In genomic region chr9:20473566-20474116, GRCh38 we compare ENCODE assay signal across 34 cellular contexts.
A peak's percentile ranks its signal among the peaks of the same experiment; 100 is the strongest.
DNase-seq lines count a peak whose midpoint lies in the region; ATAC-seq and TF ChIP-seq lines count a peak whose summit lies in the region.
"Had no signal": no experiment of that assay in that cellular context is flagged by ENCODE, and none has a peak within 500 bp of the region (broad histone marks: within the 10 kb centered on the region; RNA-seq: fewer than 3 reads in every experiment).

No MANE protein-coding gene starts in this region.

- TF ChIP-seq CTCF in brain (conservative IDR thresholded peaks at IDR 0.05): no peak
- no peak for TF ChIP-seq CTCF in stomach (IDR thresholded peaks at IDR 0.05)
- TF ChIP-seq CTCF in endodermal cell (conservative IDR thresholded peaks at IDR 0.05): no peak

- no peaks in the 10 kb centered on the region for H3K27me3 ChIP-seq in right cardiac atrium (ENCODE audit: control insufficient read depth, insufficient read depth)
- no peaks in the 10 kb centered on the region for H3K27me3 ChIP-seq in skeletal muscle satellite cell (ENCODE audit: control insufficient read depth, insufficient read depth, low read length)
- no peaks in the 10 kb centered on the region for H3K27me3 ChIP-seq in stomach
- H3K27me3 ChIP-seq in endodermal cell (ENCODE audit: control insufficient read depth, insufficient read depth, low read length, poor library complexity, severe bottlenecking): no peaks in the 10 kb centered on the region
- H3K27me3 ChIP-seq: foreskin keratinocyte, heart right ventricle, MG63, neural progenitor cell, right atrium auricular region, transverse colon had no signal

- no peak for TF ChIP-seq EP300 in stomach (IDR thresholded peaks at IDR 0.05)

- H3K9me3 Mint-ChIP-seq in brain: no peaks in the 10 kb centered on the region
- H3K9me3 Mint-ChIP-seq in activated CD4-positive, alpha-beta memory T cell treated with anti-CD3 and anti-CD28 coated beads, Interleukin-2, amount 10 ng/mL, durations not matched to agents 7 days and 5 days: peaks cover 10% of the 10 kb centered on the region
- no peaks in the 10 kb centered on the region for H3K9me3 Mint-ChIP-seq in endodermal cell
- H3K9me3 Mint-ChIP-seq: activated T-helper 17 cell treated with anti-CD3 and anti-CD28 coated beads, Interleukin-2, amount 50 U/mL, for 72 hours; H9; neural progenitor cell had no signal

- H3K27me3 Mint-ChIP-seq in brain (no peaks in the 10 kb centered on the region), endodermal cell (ENCODE audit: insufficient read depth) (no peaks in the 10 kb centered on the region)
- no peaks in the 10 kb centered on the region for H3K27me3 Mint-ChIP-seq in activated CD4-positive, alpha-beta memory T cell treated with anti-CD3 and anti-CD28 coated beads, Interleukin-2, amount 10 ng/mL, durations not matched to agents 7 days and 5 days
- H3K27me3 Mint-ChIP-seq: activated CD4-positive, alpha-beta T cell treated with anti-CD3 and anti-CD28 coated beads for 36 hours; activated T-helper 17 cell treated with anti-CD3 and anti-CD28 coated beads, Interleukin-2, amount 50 U/mL, for 72 hours had no signal

- WGBS in right cardiac atrium: 41% methylated on average over 4 of the region's 4 CpGs
- 71 to 87% (median 82%) methylated on average over 4 of the region's 4 CpGs for WGBS in stomach, 5 donors
- 90 to 94% methylated on average over 3 to 4 of the region's 4 CpGs for WGBS in endodermal cell (ENCODE audit: insufficient coverage in 1 of 2, insufficient read length in 1 of 2), 2 experiments

- no peak for TF ChIP-seq POLR2A in stomach (IDR thresholded peaks at IDR 0.05)

- H3K4me1 Mint-ChIP-seq in brain (peaks cover 80% of the 10 kb centered on the region), endodermal cell (peaks cover 10% of the 10 kb centered on the region)
- H3K4me1 Mint-ChIP-seq in activated CD4-positive, alpha-beta memory T cell treated with anti-CD3 and anti-CD28 coated beads, Interleukin-2, amount 10 ng/mL, durations not matched to agents 7 days and 5 days: no peaks in the 10 kb centered on the region

- intact Hi-C loops in right cardiac atrium (cut with DNase I) (no loop called here), cardiac septum (cut with DNase I) (no loop called here), stomach (cut with DNase I; ENCODE audit: low total_unique reads) (no loop called here)

- CTCF ChIA-PET in activated CD4-positive, alpha-beta memory T cell treated with anti-CD3 and anti-CD28 coated beads, Interleukin-2, amount 10 ng/mL, durations not matched to agents 7 days and 5 days (lab: Charles Lee): no interaction called here

- H3K4me3 ChIP-seq in right cardiac atrium (ENCODE audit: low read length): peak overlapping the region; percentile 2
- no peak overlapping the region for H3K4me3 ChIP-seq in skeletal muscle satellite cell (ENCODE audit: low read length)
- no peak overlapping the region for H3K4me3 ChIP-seq in stomach
- no peak overlapping the region for H3K4me3 ChIP-seq in endodermal cell (ENCODE audit: low read length)
- H3K4me3 ChIP-seq: A549, heart right ventricle, lung, MG63, mucosa of descending colon, neural progenitor cell, PC-9, right atrium auricular region, transverse colon had no signal

- H3K36me3 Mint-ChIP-seq in brain (no peaks in the 10 kb centered on the region), endodermal cell (ENCODE audit: low read depth) (no peaks in the 10 kb centered on the region)
- H3K36me3 Mint-ChIP-seq in activated CD4-positive, alpha-beta memory T cell treated with anti-CD3 and anti-CD28 coated beads, Interleukin-2, amount 10 ng/mL, durations not matched to agents 7 days and 5 days (ENCODE audit: low read depth): peaks cover 10% of the 10 kb centered on the region
- H3K36me3 Mint-ChIP-seq: neural progenitor cell had no signal

- peak overlapping the region; percentile 5 for H3K4me2 ChIP-seq in skeletal muscle satellite cell (ENCODE audit: low read length)
- H3K4me2 ChIP-seq: A549, neural progenitor cell, PC-9 had no signal

- DNase-seq in right cardiac atrium (no peak), cardiac septum (ENCODE audit: low spot score) (no peak), iris pigment epithelial cell (ENCODE audit: low read depth) (peak; percentile 31), stomach (no peak), endodermal cell (no peak)
- DNase-seq in activated CD4-positive, alpha-beta memory T cell treated with anti-CD3 and anti-CD28 coated beads, Interleukin-2, amount 10 ng/mL, durations not matched to agents 7 days and 5 days: no peak
- DNase-seq: activated CD4-positive, alpha-beta T cell treated with anti-CD3 and anti-CD28 coated beads for 36 hours; activated naive CD4-positive, alpha-beta T cell treated with anti-CD3 and anti-CD28 coated beads, Interleukin-2, amount 50 U/mL, for 16 hours; amygdala; DMS153; foreskin keratinocyte; H9; heart right ventricle; KG1; MG63; mucosa of descending colon; NCI-H1105 treated with DMSO at 0.1 percent for 48 hours; NCI-H187 treated with DMSO at 0.1 percent for 48 hours; NCI-H2171 treated with DMSO at 0.1 percent for 48 hours; NCI-H510A; PC-9; stimulated activated CD4-positive, alpha-beta T cell treated with anti-CD3 and anti-CD28 coated beads, Interleukin-4, amount 100 ng/mL, for 4 hours; transverse colon had no signal

- ATAC-seq in right cardiac atrium: no peak
- ATAC-seq: A549; activated CD4-positive, alpha-beta T cell treated with anti-CD3 and anti-CD28 coated beads for 36 hours; activated T-helper 17 cell treated with anti-CD3 and anti-CD28 coated beads, Interleukin-2, amount 50 U/mL, for 72 hours; foreskin keratinocyte; mucosa of descending colon had no signal

- H3K4me3 Mint-ChIP-seq in brain: peak overlapping the region in 3 of 5 experiments; percentile 13 to 18 (median 14)
- no peak overlapping the region for H3K4me3 Mint-ChIP-seq in activated CD4-positive, alpha-beta memory T cell treated with anti-CD3 and anti-CD28 coated beads, Interleukin-2, amount 10 ng/mL, durations not matched to agents 7 days and 5 days
- no peak overlapping the region for H3K4me3 Mint-ChIP-seq in endodermal cell
- H3K4me3 Mint-ChIP-seq: activated CD4-positive, alpha-beta T cell treated with anti-CD3 and anti-CD28 coated beads for 36 hours; activated T-helper 17 cell treated with anti-CD3 and anti-CD28 coated beads, Interleukin-2, amount 50 U/mL, for 72 hours; H9; neural progenitor cell; T-helper 2 cell treated with Interferon-gamma antibody and Interleukin-4, amounts not matched to agents 5 μg/mL and 100 μg/mL, for 36 hours had no signal

- H3K36me3 ChIP-seq in skeletal muscle satellite cell (ENCODE audit: insufficient read depth, low read length) (no peaks in the 10 kb centered on the region), stomach (no peaks in the 10 kb centered on the region), endodermal cell (ENCODE audit: control insufficient read depth, insufficient read depth, low read length) (no peaks in the 10 kb centered on the region)
- H3K36me3 ChIP-seq: heart right ventricle, MG63, neural progenitor cell, right atrium auricular region, transverse colon had no signal

- H3K27ac ChIP-seq in right cardiac atrium (ENCODE audit: low read length): no peak overlapping the region
- H3K27ac ChIP-seq in stomach: no peak overlapping the region
- H3K27ac ChIP-seq in endodermal cell (ENCODE audit: low read depth, low read length): no peak overlapping the region
- H3K27ac ChIP-seq: A549, foreskin keratinocyte, heart right ventricle, HL-60, neural progenitor cell, parathyroid adenoma, PC-9, right atrium auricular region, transverse colon, VCaP had no signal

- H3K27ac Mint-ChIP-seq in brain: peak overlapping the region in 2 of 5 experiments; percentile 2 to 60
- no peak overlapping the region for H3K27ac Mint-ChIP-seq in activated CD4-positive, alpha-beta memory T cell treated with anti-CD3 and anti-CD28 coated beads, Interleukin-2, amount 10 ng/mL, durations not matched to agents 7 days and 5 days
- no peak overlapping the region for H3K27ac Mint-ChIP-seq in endodermal cell
- H3K27ac Mint-ChIP-seq: activated CD4-positive, alpha-beta T cell treated with anti-CD3 and anti-CD28 coated beads for 36 hours; activated T-helper 17 cell treated with anti-CD3 and anti-CD28 coated beads, Interleukin-2, amount 50 U/mL, for 72 hours; H9; neural progenitor cell; T-helper 2 cell treated with Interferon-gamma antibody and Interleukin-4, amounts not matched to agents 5 μg/mL and 100 μg/mL, for 36 hours had no signal

- no peaks in the 10 kb centered on the region for H3K4me1 ChIP-seq in right cardiac atrium (ENCODE audit: control insufficient read depth, insufficient read depth, low read length)
- peaks cover 27% of the 10 kb centered on the region for H3K4me1 ChIP-seq in skeletal muscle satellite cell (ENCODE audit: control insufficient read depth, insufficient read depth, low read length)
- peaks cover 0 to 49% (median 21%) of the 10 kb centered on the region in 4 donors for H3K4me1 ChIP-seq in stomach
- H3K4me1 ChIP-seq in endodermal cell (ENCODE audit: control insufficient read depth, insufficient read depth, low read length): no peaks in the 10 kb centered on the region
- H3K4me1 ChIP-seq: parathyroid adenoma had no signal

- POLR2A ChIA-PET in activated CD4-positive, alpha-beta memory T cell treated with anti-CD3 and anti-CD28 coated beads, Interleukin-2, amount 10 ng/mL, durations not matched to agents 7 days and 5 days (lab: Charles Lee): no interaction called here

- no peak overlapping the region for H3K9ac ChIP-seq in skeletal muscle satellite cell (ENCODE audit: low read depth, low read length)
- no peak overlapping the region for H3K9ac ChIP-seq in endodermal cell (ENCODE audit: extremely low read depth, low read length, poor library complexity, severe bottlenecking)
- H3K9ac ChIP-seq: neural progenitor cell, parathyroid adenoma had no signal

- H3K9me3 ChIP-seq in right cardiac atrium (ENCODE audit: control insufficient read depth, low read length) (no peaks in the 10 kb centered on the region), skeletal muscle satellite cell (replicated peaks; ENCODE audit: low read length) (no peaks in the 10 kb centered on the region), stomach (no peaks in the 10 kb centered on the region), endodermal cell (ENCODE audit: control insufficient read depth, low read length) (peaks cover 8% of the 10 kb centered on the region)
- H3K9me3 ChIP-seq: A549, heart right ventricle, MG63, mucosa of descending colon, right atrium auricular region, transverse colon had no signal

Comparison
In these comparisons a context has a peak if more than half of its experiments do, and no peak if none do; other contexts are left out.
1. H3K4me3 Mint-ChIP-seq: peak in brain (3 of 5); none in activated CD4-positive, alpha-beta memory T cell treated with anti-CD3 and anti-CD28 coated beads, Interleukin-2, amount 10 ng/mL, durations not matched to agents 7 days and 5 days (single experiment) and endodermal cell (single experiment).